12 cellular contexts compared by ENCODE assay signal in the genomic region with DNA sequence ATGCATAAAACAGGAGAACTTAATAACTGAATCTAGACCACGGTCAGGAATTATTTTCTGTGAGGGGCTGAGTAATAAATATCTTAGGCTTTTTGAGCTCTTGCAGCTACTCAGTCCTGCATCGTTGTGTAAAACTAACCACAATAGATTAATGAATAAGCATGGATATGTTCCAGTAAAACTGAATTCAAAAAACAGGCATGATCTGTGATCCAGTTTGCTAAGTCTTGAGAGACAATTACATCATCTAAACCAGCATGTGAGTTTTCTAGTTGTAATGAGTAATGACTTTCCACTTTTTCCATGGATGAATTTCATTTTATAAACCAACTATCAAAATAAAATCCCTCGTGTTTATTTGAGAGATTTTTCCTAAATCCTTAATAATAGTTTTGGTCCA.
A peak's percentile ranks its signal among the peaks of the same experiment; 100 is the strongest.
DNase-seq lines count a peak whose midpoint lies in the region; ATAC-seq and TF ChIP-seq lines count a peak whose summit lies in the region.
"Had no signal": no experiment of that assay in that cellular context is flagged by ENCODE, and none has a peak within 500 bp of the region (broad histone marks: within the 10 kb centered on the region; RNA-seq: fewer than 3 reads in every experiment).

No MANE protein-coding gene starts in this region.

- H2AK5ac ChIP-seq in neuronal stem cell (ENCODE audit: low read depth, low read length) (no peak overlapping the region), mesendoderm (ENCODE audit: low read length) (no peak overlapping the region)

- H3K4me2 ChIP-seq in neuronal stem cell (ENCODE audit: insufficient read depth, low read length, poor library complexity, severe bottlenecking) (no peak overlapping the region), mesendoderm (ENCODE audit: low read length) (no peak overlapping the region)

- H3K27me3 ChIP-seq in Panc1 (ENCODE audit: control insufficient read depth, insufficient read depth, low read length) (no peaks in the 10 kb centered on the region), neuronal stem cell (ENCODE audit: control insufficient read depth in 3 of 3, insufficient read depth in 3 of 3, low read depth in 1 of 3, low read length in 3 of 3) (no peaks in the 10 kb centered on the region), BE2C (no peaks in the 10 kb centered on the region), mesendoderm (ENCODE audit: insufficient read depth, low read length, poor library complexity) (no peaks in the 10 kb centered on the region)
- H3K27me3 ChIP-seq: sigmoid colon, testis had no signal

- H2BK12ac ChIP-seq in neuronal stem cell (ENCODE audit: low read length), result no peak overlapping the region

- no CpG with 5 or more reads among the region's 3 CpGs for WGBS in neuronal stem cell (ENCODE audit: extremely low coverage in 2 of 2, insufficient read length in 2 of 2, insufficient replicate concordance in 1 of 2), 2 donors
- WGBS in mesendoderm (ENCODE audit: extremely low coverage, insufficient coverage, low lambda C conversion rate), result no CpG with 5 or more reads among the region's 3 CpGs

- no peak overlapping the region for H3K56ac ChIP-seq in mesendoderm (ENCODE audit: low read length)

- H3K9me3 ChIP-seq in Panc1 (ENCODE audit: control insufficient read depth, insufficient read depth, low read depth, low read length), result no peaks in the 10 kb centered on the region
- H3K9me3 ChIP-seq in neuronal stem cell (replicated peaks in 1 of 2; ENCODE audit: control insufficient read depth in 2 of 2, insufficient read depth in 1 of 2, low read depth in 1 of 2, low read length in 2 of 2), result no peaks in the 10 kb centered on the region
- H3K9me3 ChIP-seq in BE2C, result no peaks in the 10 kb centered on the region; the same call in 1 of the 2 replicates
- H3K9me3 ChIP-seq: sigmoid colon, testis had no signal

- no peaks in the 10 kb centered on the region for H3K79me1 ChIP-seq in neuronal stem cell (ENCODE audit: low read depth, low read length)
- no peaks in the 10 kb centered on the region for H3K79me1 ChIP-seq in mesendoderm (ENCODE audit: low read length)

- peak overlapping the region; percentile 45 for H2AFZ ChIP-seq in neuronal stem cell (ENCODE audit: low read length)

- H2BK15ac ChIP-seq in neuronal stem cell (ENCODE audit: low read length) (no peak overlapping the region), mesendoderm (replicated peaks; ENCODE audit: low read depth) (no peak overlapping the region)

- intact Hi-C loops in Panc1 (cut with micrococcal nuclease; ENCODE audit: unreplicated experiment), result no loop called here

- H3K4me3 ChIP-seq in Panc1 (ENCODE audit: low read depth in 2 of 2, low read length in 2 of 2) (no peak overlapping the region), neuronal stem cell (ENCODE audit: low read length in 2 of 2) (no peak overlapping the region), BE2C (ENCODE audit: low read depth, low read length) (no peak overlapping the region), mesendoderm (ENCODE audit: low read length) (no peak overlapping the region)
- H3K4me3 ChIP-seq: sigmoid colon, testis had no signal

- H2BK5ac ChIP-seq in neuronal stem cell (ENCODE audit: low read length) (no peak overlapping the region), mesendoderm (ENCODE audit: low read length) (no peak overlapping the region)

- in situ Hi-C loops in Panc1 (cut with HindIII; ENCODE audit: low pct_unique_long_range_greater_than_20kb, low sequenced_read_pairs), result no loop called here

- TF ChIP-seq CTCF in Panc1 (IDR thresholded peaks at IDR 0.05) (no peak), BE2C (IDR thresholded peaks at IDR 0.05; ENCODE audit: low read depth, low read length) (no peak)

- H3K4ac ChIP-seq in neuronal stem cell (ENCODE audit: low read length), result no peak overlapping the region
- no peak overlapping the region for H3K4ac ChIP-seq in mesendoderm (ENCODE audit: low read depth, low read length)

- ATAC-seq in Panc1 (no peak), HG03342 (IDR thresholded peaks at IDR 0.05; ENCODE audit: unreplicated experiment) (no peak), HG02981 (IDR thresholded peaks at IDR 0.05; ENCODE audit: unreplicated experiment) (no peak)

- BruUV-seq in Panc1 (replicated peaks; lab: Mats Ljungman, UMichigan), result no TSS peak

- no peak overlapping the region for H3K23ac ChIP-seq in neuronal stem cell (ENCODE audit: low read depth, low read length, poor library complexity)
- no peak overlapping the region for H3K23ac ChIP-seq in mesendoderm (ENCODE audit: low read length)

- H3K18ac ChIP-seq in neuronal stem cell (ENCODE audit: low read length) (no peak overlapping the region), mesendoderm (ENCODE audit: low read length) (no peak overlapping the region)

- H3K4me1 ChIP-seq in Panc1 (ENCODE audit: control insufficient read depth, insufficient read depth, low read length) (no peaks in the 10 kb centered on the region), neuronal stem cell (ENCODE audit: control insufficient read depth in 2 of 2, insufficient read depth in 1 of 2, low read depth in 1 of 2, low read length in 2 of 2) (no peaks in the 10 kb centered on the region), BE2C (0 out of 2 replicates have a peak, but pooled peaks cover 3% of the 10 kb centered on the region), mesendoderm (ENCODE audit: control insufficient read depth, low read depth, low read length) (no peaks in the 10 kb centered on the region)
- H3K4me1 ChIP-seq: sigmoid colon, testis had no signal

- H3K9ac ChIP-seq in neuronal stem cell (ENCODE audit: low read depth, low read length, poor library complexity) (no peak overlapping the region), mesendoderm (ENCODE audit: low read length) (no peak overlapping the region)

- CTCF ChIA-PET in Panc1 (lab: Charles Lee), result no interaction called here

- POLR2A ChIA-PET in Panc1 (lab: Charles Lee), result no interaction called here

- H3K36me3 ChIP-seq in Panc1 (ENCODE audit: control insufficient read depth, insufficient read depth, low read length) (no peaks in the 10 kb centered on the region), neuronal stem cell (replicated peaks in 1 of 2; ENCODE audit: control insufficient read depth in 2 of 2, insufficient read depth in 2 of 2, low read length in 2 of 2) (no peaks in the 10 kb centered on the region), BE2C (no peaks in the 10 kb centered on the region), mesendoderm (ENCODE audit: control insufficient read depth, insufficient read depth, low read length) (no peaks in the 10 kb centered on the region)
- H3K36me3 ChIP-seq: sigmoid colon had no signal

- H2BK120ac ChIP-seq in neuronal stem cell (ENCODE audit: low read depth, low read length) (no peak overlapping the region), mesendoderm (ENCODE audit: low read depth, low read length) (no peak overlapping the region)

- no peak overlapping the region for H4K5ac ChIP-seq in mesendoderm (ENCODE audit: low read length)

- DNase-seq in ELR (ENCODE audit: low read depth) (peak; percentile 77), Panc1 (ENCODE audit: low read depth, low spot score) (no peak), epithelial cell of prostate (ENCODE audit: low read depth, low spot score) (peak; percentile 70), neuronal stem cell (ENCODE audit: low spot score) (no peak), BE2C (no peak), mesendoderm (no peak)
- DNase-seq: activated CD8-positive, alpha-beta memory T cell treated with anti-CD3 and anti-CD28 coated beads for 24 hours; activated naive CD4-positive, alpha-beta T cell treated with anti-CD3 and anti-CD28 coated beads for 36 hours; sigmoid colon; testis had no signal

- H3K14ac ChIP-seq in neuronal stem cell (ENCODE audit: low read length), result no peak overlapping the region

- H3K27ac ChIP-seq in Panc1 (ENCODE audit: low read length) (peak overlapping the region; percentile 54; the same call in 1 of the 2 replicates), epithelial cell of prostate (peak overlapping the region; percentile 70), neuronal stem cell (replicated peaks; ENCODE audit: low read length) (no peak overlapping the region), mesendoderm (ENCODE audit: low read depth, low read length) (no peak overlapping the region)
- H3K27ac ChIP-seq: sigmoid colon, testis had no signal

- no peaks in the 10 kb centered on the region for H3K79me2 ChIP-seq in mesendoderm (ENCODE audit: control insufficient read depth, insufficient read depth, low read length)

- H4K8ac ChIP-seq in neuronal stem cell (ENCODE audit: low read depth, low read length) (no peak overlapping the region), mesendoderm (ENCODE audit: low read depth, low read length) (no peak overlapping the region)

- no peak overlapping the region for H4K91ac ChIP-seq in neuronal stem cell (ENCODE audit: low read depth, low read length, poor library complexity)

Comparison
In these comparisons a context has a peak if more than half of its experiments do, and no peak if none do; other contexts are left out.
1. DNase-seq: peak in ELR (single experiment) and epithelial cell of prostate (single experiment); none in Panc1 (single experiment), neuronal stem cell (single experiment), BE2C (single experiment) and mesendoderm (single experiment).
2. H3K27ac ChIP-seq: peak in Panc1 (single experiment) and epithelial cell of prostate (single experiment); none in neuronal stem cell (single experiment) and mesendoderm (single experiment).